ENCODE assay signal across 1 cellular context in the genomic region with DNA sequence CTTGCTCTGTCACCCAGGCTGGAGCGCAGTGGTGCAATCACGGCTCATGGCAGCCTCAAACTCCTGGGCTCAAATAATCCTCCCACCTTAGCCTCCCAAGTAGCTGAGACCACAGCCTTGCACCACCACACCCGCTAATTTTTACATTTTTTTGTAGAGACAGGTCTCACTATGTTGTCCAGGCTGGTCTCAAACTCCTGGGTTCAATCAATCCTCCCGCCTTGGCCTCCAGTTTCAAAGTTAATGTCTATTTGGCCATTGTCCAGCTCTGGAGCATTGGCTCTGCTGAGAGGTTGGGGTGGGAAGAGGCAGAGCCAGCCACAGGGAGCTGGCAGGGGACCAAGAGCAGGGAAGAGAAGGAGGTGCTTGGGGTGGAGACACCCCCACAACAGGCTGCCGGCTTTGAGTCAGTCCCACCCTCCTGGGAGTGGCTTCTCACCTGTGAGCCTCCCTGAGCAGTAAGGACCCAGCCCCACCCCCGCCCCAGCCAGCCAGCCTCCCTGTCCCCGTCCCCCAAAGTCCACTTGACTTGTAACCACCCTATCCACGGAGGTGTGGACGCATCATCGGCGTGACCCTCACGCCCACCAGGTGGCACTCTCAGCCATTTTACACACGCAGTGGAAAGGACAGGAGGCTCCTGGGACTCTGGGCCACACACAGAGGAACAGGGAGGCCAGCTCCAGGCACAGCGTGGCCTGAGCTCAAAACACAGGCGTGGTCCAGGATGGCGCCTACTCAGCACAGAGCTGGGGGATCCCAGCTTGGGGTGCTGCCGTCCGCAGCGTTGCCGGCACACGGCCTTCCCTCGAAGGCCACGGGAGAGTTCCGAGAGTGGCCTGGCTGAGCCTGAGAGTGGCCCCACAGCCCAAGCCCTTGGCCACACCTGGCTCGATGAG.
TF ChIP-seq lines count a peak whose summit lies in the region.

No MANE protein-coding gene starts in this region.

TF ChIP-seq in A549, 52 proteins besides CTCF, POLR2A, EP300 and RAD21 (continued from another document):
- TF ChIP-seq EHF (CRISPR knock-in tag; IDR thresholded peaks at IDR 0.05) (no peak), BCL3 (IDR thresholded peaks at IDR 0.05) (no peak), CBX2 (IDR thresholded peaks at IDR 0.05; ENCODE audit: borderline replicate concordance, low read depth) (no peak)
- TF ChIP-seq, protein P1, sequence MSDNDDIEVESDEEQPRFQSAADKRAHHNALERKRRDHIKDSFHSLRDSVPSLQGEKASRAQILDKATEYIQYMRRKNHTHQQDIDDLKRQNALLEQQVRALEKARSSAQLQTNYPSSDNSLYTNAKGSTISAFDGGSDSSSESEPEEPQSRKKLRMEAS (IDR thresholded peaks at IDR 0.05): peak; percentile 30; the same call in 1 of the 2 replicates
